In genomic region chr2:130335226-130335625, GRCh38 we compare ENCODE assay signal across 8 cellular contexts.
"Had no signal": no experiment of that assay in that cellular context is flagged by ENCODE, and none has a peak within 500 bp of the region (broad histone marks: within the 10 kb centered on the region; RNA-seq: fewer than 3 reads in every experiment).

No MANE protein-coding gene starts in this region.

- H3K36me3 Mint-ChIP-seq: IgD-negative memory B cell had no signal

- DNase-seq: H9, HCEC 1CT, KG1 had no signal

- H3K4me3 ChIP-seq: GM23338 had no signal

- FAIRE-seq: H1, H54, HTR-8/SVneo had no signal

- H3K4me2 ChIP-seq: GM23338 had no signal

- H3K4me3 Mint-ChIP-seq: GM23338 had no signal

- H3K9me3 Mint-ChIP-seq: H9, IgD-negative memory B cell had no signal

- ATAC-seq: GM23338 had no signal

- H3K27ac Mint-ChIP-seq: GM23338, H9, IgD-negative memory B cell had no signal

- H2AFZ ChIP-seq: GM23338 had no signal
